Comparison of ENCODE assay signal across 2 cellular contexts in the genomic region with DNA sequence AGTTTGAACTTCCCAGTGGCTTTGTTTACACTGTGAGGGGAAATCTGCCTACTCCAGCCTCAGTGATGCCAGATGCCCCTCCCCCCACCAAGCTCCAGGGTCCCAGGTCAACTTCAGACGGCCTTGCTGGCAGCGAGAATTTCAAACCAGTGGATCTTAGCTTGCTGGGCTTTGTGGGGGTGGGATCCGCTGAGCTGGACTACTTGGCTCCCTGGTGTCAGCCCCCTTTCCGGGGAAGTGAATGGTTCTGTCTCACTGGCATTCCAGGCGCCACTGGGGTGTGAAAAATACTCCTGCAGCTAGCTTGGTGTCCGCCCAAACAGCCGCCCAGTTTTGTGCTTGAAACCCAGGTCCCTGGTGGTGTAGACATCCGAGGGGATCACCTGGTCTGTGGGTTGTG.
TF ChIP-seq lines count a peak whose summit lies in the region.

No MANE protein-coding gene starts in this region.

TF ChIP-seq in GM23338, 12 proteins besides CTCF, POLR2A, EP300 and RAD21 (continued from another document):
- no peak for TF ChIP-seq CREB1 (CRISPR knock-in tag; IDR thresholded peaks at IDR 0.05; ENCODE audit: low read depth)
- TF ChIP-seq STAT1 (IDR thresholded peaks at IDR 0.05; ENCODE audit: unreplicated experiment): no peak
- TF ChIP-seq, protein P1, sequence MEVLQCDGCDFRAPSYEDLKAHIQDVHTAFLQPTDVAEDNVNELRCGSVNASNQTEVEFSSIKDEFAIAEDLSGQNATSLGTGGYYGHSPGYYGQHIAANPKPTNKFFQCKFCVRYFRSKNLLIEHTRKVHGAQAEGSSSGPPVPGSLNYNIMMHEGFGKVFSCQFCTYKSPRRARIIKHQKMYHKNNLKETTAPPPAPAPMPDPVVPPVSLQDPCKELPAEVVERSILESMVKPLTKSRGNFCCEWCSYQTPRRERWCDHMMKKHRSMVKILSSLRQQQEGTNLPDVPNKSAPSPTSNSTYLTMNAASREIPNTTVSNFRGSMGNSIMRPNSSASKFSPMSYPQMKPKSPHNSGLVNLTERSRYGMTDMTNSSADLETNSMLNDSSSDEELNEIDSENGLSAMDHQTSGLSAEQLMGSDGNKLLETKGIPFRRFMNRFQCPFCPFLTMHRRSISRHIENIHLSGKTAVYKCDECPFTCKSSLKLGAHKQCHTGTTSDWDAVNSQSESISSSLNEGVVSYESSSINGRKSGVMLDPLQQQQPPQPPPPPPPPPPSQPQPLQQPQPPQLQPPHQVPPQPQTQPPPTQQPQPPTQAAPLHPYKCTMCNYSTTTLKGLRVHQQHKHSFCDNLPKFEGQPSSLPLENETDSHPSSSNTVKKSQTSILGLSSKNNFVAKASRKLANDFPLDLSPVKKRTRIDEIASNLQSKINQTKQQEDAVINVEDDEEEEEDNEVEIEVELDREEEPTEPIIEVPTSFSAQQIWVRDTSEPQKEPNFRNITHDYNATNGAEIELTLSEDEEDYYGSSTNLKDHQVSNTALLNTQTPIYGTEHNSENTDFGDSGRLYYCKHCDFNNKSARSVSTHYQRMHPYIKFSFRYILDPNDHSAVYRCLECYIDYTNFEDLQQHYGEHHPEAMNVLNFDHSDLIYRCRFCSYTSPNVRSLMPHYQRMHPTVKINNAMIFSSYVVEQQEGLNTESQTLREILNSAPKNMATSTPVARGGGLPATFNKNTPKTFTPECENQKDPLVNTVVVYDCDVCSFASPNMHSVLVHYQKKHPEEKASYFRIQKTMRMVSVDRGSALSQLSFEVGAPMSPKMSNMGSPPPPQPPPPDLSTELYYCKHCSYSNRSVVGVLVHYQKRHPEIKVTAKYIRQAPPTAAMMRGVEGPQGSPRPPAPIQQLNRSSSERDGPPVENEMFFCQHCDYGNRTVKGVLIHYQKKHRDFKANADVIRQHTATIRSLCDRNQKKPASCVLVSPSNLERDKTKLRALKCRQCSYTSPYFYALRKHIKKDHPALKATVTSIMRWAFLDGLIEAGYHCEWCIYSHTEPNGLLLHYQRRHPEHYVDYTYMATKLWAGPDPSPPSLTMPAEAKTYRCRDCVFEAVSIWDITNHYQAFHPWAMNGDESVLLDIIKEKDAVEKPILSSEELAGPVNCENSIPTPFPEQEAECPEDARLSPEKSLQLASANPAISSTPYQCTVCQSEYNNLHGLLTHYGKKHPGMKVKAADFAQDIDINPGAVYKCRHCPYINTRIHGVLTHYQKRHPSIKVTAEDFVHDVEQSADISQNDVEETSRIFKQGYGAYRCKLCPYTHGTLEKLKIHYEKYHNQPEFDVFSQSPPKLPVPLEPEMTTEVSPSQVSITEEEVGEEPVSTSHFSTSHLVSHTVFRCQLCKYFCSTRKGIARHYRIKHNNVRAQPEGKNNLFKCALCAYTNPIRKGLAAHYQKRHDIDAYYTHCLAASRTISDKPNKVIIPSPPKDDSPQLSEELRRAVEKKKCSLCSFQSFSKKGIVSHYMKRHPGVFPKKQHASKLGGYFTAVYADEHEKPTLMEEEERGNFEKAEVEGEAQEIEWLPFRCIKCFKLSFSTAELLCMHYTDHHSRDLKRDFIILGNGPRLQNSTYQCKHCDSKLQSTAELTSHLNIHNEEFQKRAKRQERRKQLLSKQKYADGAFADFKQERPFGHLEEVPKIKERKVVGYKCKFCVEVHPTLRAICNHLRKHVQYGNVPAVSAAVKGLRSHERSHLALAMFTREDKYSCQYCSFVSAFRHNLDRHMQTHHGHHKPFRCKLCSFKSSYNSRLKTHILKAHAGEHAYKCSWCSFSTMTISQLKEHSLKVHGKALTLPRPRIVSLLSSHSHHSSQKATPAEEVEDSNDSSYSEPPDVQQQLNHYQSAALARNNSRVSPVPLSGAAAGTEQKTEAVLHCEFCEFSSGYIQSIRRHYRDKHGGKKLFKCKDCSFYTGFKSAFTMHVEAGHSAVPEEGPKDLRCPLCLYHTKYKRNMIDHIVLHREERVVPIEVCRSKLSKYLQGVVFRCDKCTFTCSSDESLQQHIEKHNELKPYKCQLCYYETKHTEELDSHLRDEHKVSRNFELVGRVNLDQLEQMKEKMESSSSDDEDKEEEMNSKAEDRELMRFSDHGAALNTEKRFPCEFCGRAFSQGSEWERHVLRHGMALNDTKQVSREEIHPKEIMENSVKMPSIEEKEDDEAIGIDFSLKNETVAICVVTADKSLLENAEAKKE (CRISPR knock-in tag; IDR thresholded peaks at IDR 0.05): no peak
- TF ChIP-seq ZNF114 (CRISPR knock-in tag; IDR thresholded peaks at IDR 0.05): no peak
- TF ChIP-seq JUNB (IDR thresholded peaks at IDR 0.05; ENCODE audit: unreplicated experiment): no peak
- no peak for TF ChIP-seq NANOG (IDR thresholded peaks at IDR 0.05; ENCODE audit: borderline replicate concordance)

TF ChIP-seq in K562, 482 proteins besides CTCF, POLR2A, EP300 and RAD21:
- TF ChIP-seq, protein P2, sequence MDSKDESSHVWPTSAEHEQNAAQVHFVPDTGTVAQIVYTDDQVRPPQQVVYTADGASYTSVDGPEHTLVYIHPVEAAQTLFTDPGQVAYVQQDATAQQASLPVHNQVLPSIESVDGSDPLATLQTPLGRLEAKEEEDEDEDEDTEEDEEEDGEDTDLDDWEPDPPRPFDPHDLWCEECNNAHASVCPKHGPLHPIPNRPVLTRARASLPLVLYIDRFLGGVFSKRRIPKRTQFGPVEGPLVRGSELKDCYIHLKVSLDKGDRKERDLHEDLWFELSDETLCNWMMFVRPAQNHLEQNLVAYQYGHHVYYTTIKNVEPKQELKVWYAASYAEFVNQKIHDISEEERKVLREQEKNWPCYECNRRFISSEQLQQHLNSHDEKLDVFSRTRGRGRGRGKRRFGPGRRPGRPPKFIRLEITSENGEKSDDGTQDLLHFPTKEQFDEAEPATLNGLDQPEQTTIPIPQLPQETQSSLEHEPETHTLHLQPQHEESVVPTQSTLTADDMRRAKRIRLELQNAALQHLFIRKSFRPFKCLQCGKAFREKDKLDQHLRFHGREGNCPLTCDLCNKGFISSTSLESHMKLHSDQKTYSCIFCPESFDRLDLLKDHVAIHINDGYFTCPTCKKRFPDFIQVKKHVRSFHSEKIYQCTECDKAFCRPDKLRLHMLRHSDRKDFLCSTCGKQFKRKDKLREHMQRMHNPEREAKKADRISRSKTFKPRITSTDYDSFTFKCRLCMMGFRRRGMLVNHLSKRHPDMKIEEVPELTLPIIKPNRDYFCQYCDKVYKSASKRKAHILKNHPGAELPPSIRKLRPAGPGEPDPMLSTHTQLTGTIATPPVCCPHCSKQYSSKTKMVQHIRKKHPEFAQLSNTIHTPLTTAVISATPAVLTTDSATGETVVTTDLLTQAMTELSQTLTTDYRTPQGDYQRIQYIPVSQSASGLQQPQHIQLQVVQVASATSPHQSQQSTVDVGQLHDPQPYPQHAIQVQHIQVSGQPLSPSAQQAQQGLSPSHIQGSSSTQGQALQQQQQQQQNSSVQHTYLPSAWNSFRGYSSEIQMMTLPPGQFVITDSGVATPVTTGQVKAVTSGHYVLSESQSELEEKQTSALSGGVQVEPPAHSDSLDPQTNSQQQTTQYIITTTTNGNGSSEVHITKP (IDR thresholded peaks at IDR 0.05; ENCODE audit: partially characterized antibody): peak; percentile 81
- TF ChIP-seq ZBTB1 (CRISPR knock-in tag; IDR thresholded peaks at IDR 0.05; ENCODE audit: borderline replicate concordance, low read depth): no peak
- TF ChIP-seq RBM25 (IDR thresholded peaks at IDR 0.05; ENCODE audit: low read depth, low read length, severe bottlenecking): no peak
TF ChIP-seq in K562: peak in this region for 1.
